15 cellular contexts compared by ENCODE assay signal in genomic region chr14:76719664-76720063, GRCh38. TPM values are rescaled to one million over a fixed set of nuclear protein-coding genes. Genes with fewer than 3 reads are reported as not detected.
DNase-seq lines count a peak whose midpoint lies in the region; ATAC-seq, FAIRE-seq and TF ChIP-seq lines count a peak whose summit lies in the region.
"Had no signal": no experiment of that assay in that cellular context is flagged by ENCODE, and none has a peak within 500 bp of the region (broad histone marks: within the 10 kb centered on the region; RNA-seq: fewer than 3 reads in every experiment).

No MANE protein-coding gene starts in this region.

- WGBS in K562 (ENCODE audit: insufficient coverage, low coverage, missing lambda C conversion rate) = 41% methylated on average over 7 of the region's 9 CpGs

- H3K9ac ChIP-seq in BLaER1 (peak overlapping the region; percentile 18; the same call in 1 of the 2 replicates), K562 (ENCODE audit: insufficient read depth in 1 of 2, low read depth in 2 of 2, low read length in 2 of 2) (no peak overlapping the region)

- POLR2A ChIA-PET in K562 (lab: Yijun Ruan, JAX) = no interaction called here

- H3K4me3 ChIP-seq in BLaER1 = no peak overlapping the region
- no peak overlapping the region for H3K4me3 ChIP-seq in K562

- DNase-seq in K562 (ENCODE audit: extremely low read depth in 1 of 4, low spot score in 3 of 4) = no peak
- no peak for DNase-seq in sciatic nerve (ENCODE audit: low spot score)
- no peak for DNase-seq in NOMO-1 treated with dmso at 0.1 percent for 144 hours (lab: John Stamatoyannopoulos, UW; ENCODE audit: unreplicated experiment)
- no peak for DNase-seq in activated naive CD4-positive, alpha-beta T cell treated with Interleukin-2 at 50 U/mL for 16 hours
- no peak for DNase-seq in HT-29 (ENCODE audit: low spot score)
- DNase-seq: activated CD4-positive, alpha-beta T cell treated with anti-CD3 and anti-CD28 coated beads, Interleukin-2, amount 50 U/mL, for 1 hour; CD8-positive, alpha-beta T cell; GOT3; stimulated activated CD4-positive, alpha-beta T cell treated with anti-CD3 and anti-CD28 coated beads, Interleukin-15, amount 100 ng/mL, for 24 hours; stimulated activated naive B cell treated with anti-CD40 and anti-IgM and Interleukin-4, amounts not matched to agents 10 μg/mL and 1 μg/mL and 100 μg/mL, for 72 hours; trophoblast cell had no signal

- no peak for TF ChIP-seq RAD21 in K562 (CRISPR knock-in tag; conservative IDR thresholded peaks at IDR 0.05 in 1 of 2, IDR thresholded peaks at IDR 0.05 in 1 of 2)

- H3K27me3 ChIP-seq in BLaER1 (no peaks in the 10 kb centered on the region), K562 (ENCODE audit: control insufficient read depth in 2 of 2, insufficient read depth in 2 of 2, low read length in 2 of 2) (no peaks in the 10 kb centered on the region), layer of hippocampus (ENCODE audit: control insufficient read depth, insufficient read depth, low read length) (no peaks in the 10 kb centered on the region)

- intact Hi-C loops in K562 (cut with micrococcal nuclease) = no loop called here
- intact Hi-C loops in sciatic nerve (cut with DNase I) = loop anchor here (10.0 kb wide), 1 partner anchor 65 kb away; no protein-coding TSS in a partner anchor

- no peaks in the 10 kb centered on the region for H3K79me2 ChIP-seq in K562 (ENCODE audit: control insufficient read depth, insufficient read depth, low read length)

- H3K36me3 ChIP-seq in BLaER1 (no peaks in the 10 kb centered on the region), K562 (ENCODE audit: control insufficient read depth, insufficient read depth, low read length) (no peaks in the 10 kb centered on the region)

- FAIRE-seq in K562 (lab: Jason Lieb, UNC) = no peak
- FAIRE-seq: islet of Langerhans had no signal

- H3K27ac ChIP-seq in BLaER1 (peak overlapping the region; percentile 60; the same call in 1 of the 2 replicates), K562 (ENCODE audit: extremely low read depth, low read depth, low read length) (no peak overlapping the region), layer of hippocampus (ENCODE audit: low read depth, low read length) (peak overlapping the region; percentile 13)

- ATAC-seq in K562 (no peak), sciatic nerve (peak; percentile 40), GM19328 (IDR thresholded peaks at IDR 0.05; ENCODE audit: unreplicated experiment) (no peak)
- ATAC-seq: CD8-positive, alpha-beta T cell; stimulated activated naive B cell treated with anti-CD40 and anti-IgM and Interleukin-4, amounts not matched to agents 10 μg/mL and 1 μg/mL and 100 μg/mL, for 72 hours had no signal

- H3K9me3 ChIP-seq in BLaER1 = no peaks in the 10 kb centered on the region
- H3K9me3 ChIP-seq in K562 (replicated peaks; ENCODE audit: control insufficient read depth, insufficient read depth, low read depth, low read length) = no peaks in the 10 kb centered on the region

- TF ChIP-seq CTCF in K562 (IDR thresholded peaks at IDR 0.05 in 2 of 3, conservative IDR thresholded peaks at IDR 0.05 in 1 of 3; ENCODE audit: insufficient read depth in 2 of 3, low read depth in 1 of 3, low read length in 3 of 3) = no peak

- peaks cover 55% of the 10 kb centered on the region for H3K4me1 ChIP-seq in BLaER1
- peaks cover 0 to 5% of the 10 kb centered on the region in 2 experiments; a peak in 3 of 5 replicates for H3K4me1 ChIP-seq in K562 (replicated peaks in 1 of 2; ENCODE audit: control insufficient read depth in 2 of 2, insufficient read depth in 2 of 2, low read length in 2 of 2)

- no peak for TF ChIP-seq POLR2A in K562 (conservative IDR thresholded peaks at IDR 0.05)

- peak overlapping the region; percentile 45; the same call in 1 of the 2 replicates for H2AFZ ChIP-seq in K562 (ENCODE audit: low read depth, low read length)

- no peaks in the 10 kb centered on the region for H3K9me1 ChIP-seq in K562 (ENCODE audit: control insufficient read depth, insufficient read depth, low read length)

- H3K4me2 ChIP-seq in BLaER1 = peak overlapping the region; percentile 70
- H3K4me2 ChIP-seq in K562 (ENCODE audit: insufficient read depth, low read length) = no peak overlapping the region

- no peaks in the 10 kb centered on the region for H4K20me1 ChIP-seq in BLaER1
- no peaks in the 10 kb centered on the region for H4K20me1 ChIP-seq in K562 (replicated peaks; ENCODE audit: control insufficient read depth, insufficient read depth, low read length)

- TF ChIP-seq EP300 in K562 (IDR thresholded peaks at IDR 0.05; ENCODE audit: low read length) = no peak

- CTCF ChIA-PET in K562 (lab: Yijun Ruan, JAX; ENCODE audit: low intra/inter-chr PET ratio) = no interaction called here

- in situ Hi-C loops in K562 (cut with MboI) = loop anchor here (10.0 to 25.0 kb wide), 2 partner anchors 145 to 343 kb away; no protein-coding TSS in a partner anchor

- BruUV-seq in K562 (replicated peaks; lab: Mats Ljungman, UMichigan) = no TSS peak

TF ChIP-seq in K562, 482 proteins besides CTCF, POLR2A, EP300 and RAD21:
- TF ChIP-seq MCM5 (IDR thresholded peaks at IDR 0.05; ENCODE audit: low read depth) (no peak), ADNP (tag; IDR thresholded peaks at IDR 0.05) (no peak), MYC (IDR thresholded peaks at IDR 0.05; ENCODE audit: low read depth, low read length) (no peak), MYC (CRISPR knock-in tag; IDR thresholded peaks at IDR 0.05; ENCODE audit: borderline replicate concordance, low read depth) (no peak), ZNF561 (CRISPR knock-in tag; conservative IDR thresholded peaks at IDR 0.05) (no peak)

RNA-seq across cellular contexts. Expression of gene VASH1, which starts 41.6 kb away (rescaled TPM):
- 0.30 and 0.46 TPM in 2 replicates for total RNA-seq in K562 (2011; cell fraction: chromatin; rRNA removed; ENCODE audit: low replicate concordance)
- 0.67 TPM in 1 of 2 replicates, not detected in the other for total RNA-seq in K562 (2011; cell fraction: nucleolus; rRNA removed)
- total RNA-seq in K562 (2011; cell fraction: nucleoplasm; rRNA removed) = 0.07 and 0.15 TPM in 2 replicates
- total RNA-seq in K562 (2014; rRNA removed) (0.05 and 0.16 TPM in 2 replicates), K562 (2014; rRNA removed; fragmentation: Illumina TruSeq; extraction: Trizol) (0.11 and 0.22 TPM in 2 replicates), K562 (2015; rRNA removed; fragmentation: Illumina TruSeq; extraction: Trizol) (0.11 and 0.25 TPM in 2 replicates), K562 (2021) (0.16 and 0.27 TPM in 2 replicates), sciatic nerve (19.3 TPM)
- polyA plus RNA-seq in K562 (2011; rRNA removed) (0.15 and 0.43 TPM in 2 replicates), K562 (2014; fragmentation: Illumina TruSeq; extraction: Trizol) (0.03 and 0.11 TPM in 2 replicates), K562 (2014; fragmentation: Nextera tagmentation; extraction: Ambion mirVana) (under 1 TPM in 1 of 2 experiments, not detected in 1; 0.01 TPM), K562 (2014; rRNA removed) (0.16 and 0.49 TPM in 2 replicates)
- 0.18 and 0.55 TPM in 2 replicates for polyA plus RNA-seq in K562 (2011; cell fraction: cytosol; rRNA removed)
- 0.74 and 1.3 TPM in 2 replicates for polyA plus RNA-seq in K562 (2011; cell fraction: nucleus; rRNA removed)
- polyA plus RNA-seq in K562 (2012) = 0.46 and 0.48 TPM in 2 replicates
- 0.24 and 0.46 TPM in 2 replicates for polyA minus RNA-seq in K562 (2011; rRNA and poly(A)+ RNA removed)
- polyA minus RNA-seq in K562 (2011; cell fraction: cytosol; rRNA and poly(A)+ RNA removed) = 0.73 and 0.76 TPM in 2 replicates
- 0.33 and 0.40 TPM in 2 replicates for polyA minus RNA-seq in K562 (2011; cell fraction: nucleus; rRNA and poly(A)+ RNA removed)
- total RNA-seq in HT-29 (2014; rRNA removed; shearing (Covaris generic)) = not detected in 2 replicates

Comparison
In these comparisons a context has a peak if more than half of its experiments do, and no peak if none do; other contexts are left out.
1. RNA of gene VASH1, which starts 41.6 kb away (total RNA-seq): 19.3 TPM in sciatic nerve (single experiment); 0.05 to 0.67 TPM in K562 and not detected in HT-29; every median in the first group is over 10 times any median in the second.